Comparison of ENCODE assay signal across 30 cellular contexts in genomic region chr10:95403690-95404459, GRCh38.
DNase-seq lines count a peak whose midpoint lies in the region; ATAC-seq and TF ChIP-seq lines count a peak whose summit lies in the region.
"Had no signal": no experiment of that assay in that cellular context is flagged by ENCODE, and none has a peak within 500 bp of the region (broad histone marks: within the 10 kb centered on the region; RNA-seq: fewer than 3 reads in every experiment).

No MANE protein-coding gene starts in this region.

- CTCF ChIA-PET in WTC11 (lab: Charles Lee): interaction anchor here (0.6 to 2.6 kb wide), 8 partner anchors 12 to 198 kb away, joined by 3 to 13 read pairs (median 5); no protein-coding TSS in a partner anchor

- intact Hi-C loops in left colon (cut with DNase I, micrococcal nuclease): no loop called here

- no peak for TF ChIP-seq CTCF in WTC11 (IDR thresholded peaks at IDR 0.05)

- H3K4me1 Mint-ChIP-seq in WTC11: peaks cover 9% of the 10 kb centered on the region
- H3K4me1 Mint-ChIP-seq: T-helper 17 cell had no signal

- peak overlapping the region; percentile 40; the same call in 1 of the 2 replicates for H3K27ac Mint-ChIP-seq in WTC11
- H3K27ac Mint-ChIP-seq: activated naive CD4-positive, alpha-beta T cell treated with anti-CD3 and anti-CD28 coated beads for 36 hours; activated T-cell treated with anti-CD3 and anti-CD28 coated beads, Interleukin-2, amount 50 U/mL, for 72 hours; nephron progenitor cell; T-helper 17 cell had no signal

- no peaks in the 10 kb centered on the region for H3K9me3 ChIP-seq in subcutaneous abdominal adipose tissue (ENCODE audit: control insufficient read depth in 5 of 5, low read length in 5 of 5)
- H3K9me3 ChIP-seq: SK-N-SH, uterus had no signal

- ATAC-seq in WTC11 (no peak), left colon (peak; percentile 17), GM18873 (IDR thresholded peaks at IDR 0.05; ENCODE audit: low FRiP score, unreplicated experiment) (no peak), GM18868 (IDR thresholded peaks at IDR 0.05; ENCODE audit: unreplicated experiment) (no peak)
- ATAC-seq: activated T-cell treated with anti-CD3 and anti-CD28 coated beads, Interleukin-2, amount 50 U/mL, for 72 hours; T-helper 17 cell had no signal

- H3K4me3 Mint-ChIP-seq in WTC11: no peak overlapping the region
- H3K4me3 Mint-ChIP-seq: activated naive CD4-positive, alpha-beta T cell treated with anti-CD3 and anti-CD28 coated beads for 36 hours; activated T-cell treated with anti-CD3 and anti-CD28 coated beads, Interleukin-2, amount 50 U/mL, for 72 hours; nephron progenitor cell; T-helper 17 cell had no signal

- H3K9ac ChIP-seq in subcutaneous abdominal adipose tissue (ENCODE audit: low read length in 5 of 5): peak overlapping the region in 1 of 5 donors; percentile 40
- H3K9ac ChIP-seq: parathyroid adenoma, SK-N-SH had no signal

- H3K27me3 Mint-ChIP-seq in WTC11 (ENCODE audit: low read depth): no peaks in the 10 kb centered on the region

- peaks cover 20 to 57% (median 53%) of the 10 kb centered on the region in 5 donors for H3K4me1 ChIP-seq in subcutaneous abdominal adipose tissue (ENCODE audit: control insufficient read depth in 5 of 5, insufficient read depth in 5 of 5, low read length in 5 of 5)
- H3K4me1 ChIP-seq: parathyroid adenoma, uterus had no signal

- H3K36me3 Mint-ChIP-seq in WTC11: peaks cover 12% of the 10 kb centered on the region

- peaks cover 22 to 84% (median 61%) of the 10 kb centered on the region in 5 donors for H3K36me3 ChIP-seq in subcutaneous abdominal adipose tissue (ENCODE audit: control insufficient read depth in 5 of 5, insufficient read depth in 5 of 5, low read length in 5 of 5)
- H3K36me3 ChIP-seq: uterus had no signal

- H3K9me3 Mint-ChIP-seq in WTC11: no peaks in the 10 kb centered on the region
- H3K9me3 Mint-ChIP-seq: activated naive CD4-positive, alpha-beta T cell treated with anti-CD3 and anti-CD28 coated beads for 36 hours; activated T-cell treated with anti-CD3 and anti-CD28 coated beads, Interleukin-2, amount 50 U/mL, for 72 hours; nephron progenitor cell had no signal

- no peak for TF ChIP-seq POLR2A in erythroblast (IDR thresholded peaks at IDR 0.05; ENCODE audit: low read length)

- POLR2A ChIA-PET in WTC11 (lab: Charles Lee): no interaction called here

- no peak overlapping the region for H3K4me3 ChIP-seq in subcutaneous abdominal adipose tissue (ENCODE audit: low read depth in 1 of 5, low read length in 5 of 5)
- H3K4me3 ChIP-seq: cardiac muscle cell, hepatocyte, uterus had no signal

- DNase-seq in WTC11 (ENCODE audit: low spot score): no peak
- DNase-seq in erythroblast (lab: John Stamatoyannopoulos, UW): peak; percentile 58 to 79
- no peak for DNase-seq in left colon
- DNase-seq in epidermal melanocyte (ENCODE audit: insufficient read length, low spot score): no peak
- no peak for DNase-seq in ecto neural progenitor cell (ENCODE audit: low spot score)
- DNase-seq: ACHN; activated CD4-positive, alpha-beta T cell treated with anti-CD3 and anti-CD28 coated beads for 48 hours; activated naive CD4-positive, alpha-beta T cell treated with anti-CD3 and anti-CD28 coated beads for 36 hours; activated T-cell treated with anti-CD3 and anti-CD28 coated beads, Interleukin-2, amount 50 U/mL, for 72 hours; dermis blood vessel endothelial cell; foreskin fibroblast; GDM1; NCI-H1105; NCI-H2029; NCI-H226; NCI-H748 treated with DMSO at 0.1 percent for 48 hours; nephron progenitor cell; SK-N-SH; stimulated activated CD8-positive, alpha-beta memory T cell treated with anti-CD3 and anti-CD28 coated beads, Interleukin-4, amount 100 ng/mL, for 48 hours; T-helper 17 cell; uterus had no signal

- peak overlapping the region; percentile 99 for H3K27ac ChIP-seq in subcutaneous abdominal adipose tissue (ENCODE audit: low read depth, low read length)
- H3K27ac ChIP-seq: epithelial cell of prostate, hepatocyte, HL-60, parathyroid adenoma, RWPE1 had no signal

- peaks cover 0 to 2% (median 0%) of the 10 kb centered on the region in 5 donors for H3K27me3 ChIP-seq in subcutaneous abdominal adipose tissue (ENCODE audit: control insufficient read depth in 5 of 5, insufficient read depth in 4 of 5, low read length in 5 of 5)
- H3K27me3 ChIP-seq: cardiac muscle cell, hepatocyte, uterus had no signal

TF ChIP-seq in WTC11, 78 proteins besides CTCF, POLR2A, EP300 and RAD21:
- TF ChIP-seq MXD4 (CRISPR knock-in tag; IDR thresholded peaks at IDR 0.05; ENCODE audit: borderline replicate concordance): no peak
- no peak for TF ChIP-seq IRF1 (CRISPR knock-in tag; IDR thresholded peaks at IDR 0.05)
- TF ChIP-seq CREM (CRISPR knock-in tag; IDR thresholded peaks at IDR 0.05): no peak
- TF ChIP-seq ATF2 (CRISPR knock-in tag; IDR thresholded peaks at IDR 0.05; ENCODE audit: borderline replicate concordance, low read depth): no peak
TF ChIP-seq in WTC11: peak in this region for 0.

Comparison
In these comparisons a context has a peak if more than half of its experiments do, and no peak if none do; other contexts are left out.
1. DNase-seq: peak in erythroblast (2 of 2); none in WTC11 (single experiment), left colon (0 of 2), epidermal melanocyte (single experiment) and ecto neural progenitor cell (single experiment).